18 cellular contexts compared by ENCODE assay signal in the genomic region with DNA sequence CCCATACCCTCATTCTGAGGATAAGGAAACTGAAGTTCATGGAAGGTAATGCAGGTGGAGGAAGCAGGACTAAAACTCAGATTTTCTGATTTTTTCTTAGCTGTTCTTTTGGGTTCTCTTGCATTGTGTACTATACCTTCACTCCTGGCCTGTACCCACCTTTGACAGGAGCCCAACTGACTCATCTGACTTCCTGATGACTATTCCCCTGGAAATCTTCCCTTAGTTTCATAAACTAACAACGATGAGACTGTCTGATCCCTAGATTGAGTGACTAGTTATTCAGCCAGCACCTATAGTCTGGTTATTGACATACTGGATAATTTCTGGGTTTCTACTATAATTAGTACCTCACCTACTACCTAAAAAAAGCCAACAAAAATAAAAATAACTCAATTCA.
"Had no signal": no experiment of that assay in that cellular context is flagged by ENCODE, and none has a peak within 500 bp of the region (broad histone marks: within the 10 kb centered on the region; RNA-seq: fewer than 3 reads in every experiment).

No MANE protein-coding gene starts in this region.

- H3K4me1 ChIP-seq: body of pancreas, esophagus muscularis mucosa, stomach had no signal

- H3K27me3 Mint-ChIP-seq: activated naive CD4-positive, alpha-beta T cell treated with anti-CD3 and anti-CD28 coated beads, Interleukin-2, amount 50 U/mL, for 24 hours; memory B cell had no signal

- H3K9me3 ChIP-seq: body of pancreas, esophagus muscularis mucosa, stomach had no signal

- H3K4me1 Mint-ChIP-seq: activated naive CD4-positive, alpha-beta T cell treated with anti-CD3 and anti-CD28 coated beads, Interleukin-2, amount 50 U/mL, for 24 hours; memory B cell; nephron had no signal

- H3K27ac Mint-ChIP-seq: activated CD8-positive, alpha-beta memory T cell treated with anti-CD3 and anti-CD28 coated beads, Interleukin-2, amount 10 ng/mL, durations not matched to agents 7 days and 5 days; activated naive CD4-positive, alpha-beta T cell treated with anti-CD3 and anti-CD28 coated beads, Interleukin-2, amount 50 U/mL, for 24 hours; activated T-cell treated with anti-CD3 and anti-CD28 coated beads, Interleukin-2, amount 50 U/mL, for 24 hours; memory B cell; nephron had no signal

- DNase-seq: activated CD4-positive, alpha-beta T cell treated with anti-CD3 and anti-CD28 coated beads, Interleukin-2, amount 50 U/mL, for 48 hours; activated CD4-positive, CD25-positive, alpha-beta regulatory T cell treated with anti-CD3 and anti-CD28 coated beads, Interleukin-2, amount 50 U/mL, for 72 hours; activated CD8-positive, alpha-beta memory T cell treated with anti-CD3 and anti-CD28 coated beads, Interleukin-2, amount 10 ng/mL, durations not matched to agents 7 days and 5 days; activated effector memory CD4-positive, alpha-beta T cell treated with Interleukin-2 at 50 U/mL for 16 hours; activated T-cell treated with anti-CD3 and anti-CD28 coated beads, Interleukin-2, amount 50 U/mL, for 24 hours; body of pancreas; cerebellar nuclear complex; dermis blood vessel endothelial cell; foreskin fibroblast; head of caudate nucleus; stimulated activated CD4-positive, alpha-beta T cell treated with anti-CD3 and anti-CD28 coated beads, Interleukin-15, amount 100 ng/mL, for 24 hours; stimulated activated CD4-positive, alpha-beta T cell treated with anti-CD3 and anti-CD28 coated beads, Interleukin-4, amount 100 ng/mL, for 24 hours; stomach had no signal

- H3K9me3 Mint-ChIP-seq: activated naive CD4-positive, alpha-beta T cell treated with anti-CD3 and anti-CD28 coated beads, Interleukin-2, amount 50 U/mL, for 24 hours; activated T-cell treated with anti-CD3 and anti-CD28 coated beads, Interleukin-2, amount 50 U/mL, for 24 hours; memory B cell; nephron had no signal

- H3K4me3 Mint-ChIP-seq: activated CD8-positive, alpha-beta memory T cell treated with anti-CD3 and anti-CD28 coated beads, Interleukin-2, amount 10 ng/mL, durations not matched to agents 7 days and 5 days; activated naive CD4-positive, alpha-beta T cell treated with anti-CD3 and anti-CD28 coated beads, Interleukin-2, amount 50 U/mL, for 24 hours; activated T-cell treated with anti-CD3 and anti-CD28 coated beads, Interleukin-2, amount 50 U/mL, for 24 hours; memory B cell; nephron had no signal

- H3K4me3 ChIP-seq: body of pancreas, esophagus muscularis mucosa, stomach had no signal

- H3K27ac ChIP-seq: body of pancreas, esophagus muscularis mucosa, stomach had no signal

- H3K27me3 ChIP-seq: body of pancreas, esophagus muscularis mucosa, stomach had no signal

- ATAC-seq: activated CD8-positive, alpha-beta memory T cell treated with anti-CD3 and anti-CD28 coated beads, Interleukin-2, amount 10 ng/mL, durations not matched to agents 7 days and 5 days; body of pancreas; left lobe of liver had no signal

- H3K36me3 ChIP-seq: esophagus muscularis mucosa, stomach had no signal

- H3K36me3 Mint-ChIP-seq: activated CD8-positive, alpha-beta memory T cell treated with anti-CD3 and anti-CD28 coated beads, Interleukin-2, amount 10 ng/mL, durations not matched to agents 7 days and 5 days; activated naive CD4-positive, alpha-beta T cell treated with anti-CD3 and anti-CD28 coated beads, Interleukin-2, amount 50 U/mL, for 24 hours; memory B cell had no signal
